Comparison of ENCODE assay signal across 8 cellular contexts in genomic region chr21:28337319-28337718, GRCh38.
DNase-seq lines count a peak whose midpoint lies in the region; ATAC-seq lines count a peak whose summit lies in the region.

No MANE protein-coding gene starts in this region.

- no peaks in the 10 kb centered on the region for H3K36me3 ChIP-seq in mesenchymal stem cell (ENCODE audit: control insufficient read depth in 1 of 2, insufficient read depth in 2 of 2, low read depth in 1 of 2, low read length in 2 of 2)
- H3K36me3 ChIP-seq in effector memory CD4-positive, alpha-beta T cell (ENCODE audit: control insufficient read depth, insufficient read depth, low read length) = no peaks in the 10 kb centered on the region

- no peak overlapping the region for H3K4ac ChIP-seq in mesenchymal stem cell (ENCODE audit: low read depth in 1 of 2, low read length in 2 of 2)

- no peak overlapping the region for H3K27ac ChIP-seq in mesenchymal stem cell (ENCODE audit: low read length, poor library complexity, severe bottlenecking)
- H3K27ac ChIP-seq in effector memory CD4-positive, alpha-beta T cell (ENCODE audit: insufficient read depth, low read length, poor library complexity, severe bottlenecking) = no peak overlapping the region

- H3K27ac Mint-ChIP-seq in naive thymus-derived CD8-positive, alpha-beta T cell = no peak overlapping the region

- H3K4me3 Mint-ChIP-seq in naive thymus-derived CD8-positive, alpha-beta T cell = no peak overlapping the region

- no peak overlapping the region for H2AK5ac ChIP-seq in mesenchymal stem cell (ENCODE audit: low read length, severe bottlenecking)

- H3K27me3 ChIP-seq in mesenchymal stem cell (ENCODE audit: control insufficient read depth in 1 of 2, insufficient read depth in 1 of 2, low read length in 2 of 2) = no peaks in the 10 kb centered on the region
- no peaks in the 10 kb centered on the region for H3K27me3 ChIP-seq in effector memory CD4-positive, alpha-beta T cell (replicated peaks; ENCODE audit: control insufficient read depth, insufficient read depth, low read length, poor library complexity, severe bottlenecking)

- H2BK15ac ChIP-seq in mesenchymal stem cell (ENCODE audit: low read depth, poor library complexity, severe bottlenecking) = no peak overlapping the region

- peak; percentile 73 for DNase-seq in EH (ENCODE audit: low read depth)
- DNase-seq in NCI-H146 treated with DMSO at 0.1 percent for 48 hours (lab: John Stamatoyannopoulos, UW; ENCODE audit: unreplicated experiment) = peak; percentile 0
- DNase-seq in brain pericyte (ENCODE audit: low read depth, low spot score) = peak; percentile 7
- DNase-seq in mesenchymal stem cell = peak; percentile 75
- DNase-seq in NCI-H510A treated with DMSO at 0.1 percent for 48 hours (lab: John Stamatoyannopoulos, UW) = no peak
- DNase-seq in effector memory CD4-positive, alpha-beta T cell = no peak
- no peak for DNase-seq in naive thymus-derived CD8-positive, alpha-beta T cell

- no peak overlapping the region for H2AFZ ChIP-seq in mesenchymal stem cell (ENCODE audit: low read depth, low read length)

- no peaks in the 10 kb centered on the region for H3K9me3 ChIP-seq in mesenchymal stem cell (ENCODE audit: control insufficient read depth, low read length)
- no peaks in the 10 kb centered on the region for H3K9me3 ChIP-seq in effector memory CD4-positive, alpha-beta T cell (ENCODE audit: control insufficient read depth, low read length)

- H3K4me1 Mint-ChIP-seq in naive thymus-derived CD8-positive, alpha-beta T cell = no peaks in the 10 kb centered on the region

- no peaks in the 10 kb centered on the region for H3K79me1 ChIP-seq in mesenchymal stem cell (replicated peaks; ENCODE audit: low read length, poor library complexity, severe bottlenecking)

- POLR2A ChIA-PET in naive thymus-derived CD8-positive, alpha-beta T cell (lab: Charles Lee) = no interaction called here

- no peak overlapping the region for H2BK120ac ChIP-seq in mesenchymal stem cell (ENCODE audit: low read depth, low read length)

- H3K23ac ChIP-seq in mesenchymal stem cell (ENCODE audit: low read length in 2 of 2) = no peak overlapping the region

- H3K36me3 Mint-ChIP-seq in naive thymus-derived CD8-positive, alpha-beta T cell = no peaks in the 10 kb centered on the region

- peaks cover 0 to 7% (median 0%) of the 10 kb centered on the region in 5 donors for H3K27me3 Mint-ChIP-seq in naive thymus-derived CD8-positive, alpha-beta T cell

- H3K18ac ChIP-seq in mesenchymal stem cell (ENCODE audit: low read depth in 1 of 2, low read length in 2 of 2) = no peak overlapping the region

- peaks cover 3% of the 10 kb centered on the region for H3K4me1 ChIP-seq in mesenchymal stem cell (ENCODE audit: control insufficient read depth, insufficient read depth, low read depth, low read length)
- H3K4me1 ChIP-seq in effector memory CD4-positive, alpha-beta T cell (ENCODE audit: control insufficient read depth, insufficient read depth, low read length, poor library complexity, severe bottlenecking) = no peaks in the 10 kb centered on the region

- H3K4me2 ChIP-seq in mesenchymal stem cell (ENCODE audit: low read length, poor library complexity, severe bottlenecking) = no peak overlapping the region

- H2BK12ac ChIP-seq in mesenchymal stem cell (ENCODE audit: low read length in 2 of 2) = no peak overlapping the region

- no peak overlapping the region for H4K8ac ChIP-seq in mesenchymal stem cell (ENCODE audit: low read length)

- no peak overlapping the region for H4K91ac ChIP-seq in mesenchymal stem cell (ENCODE audit: low read length)

- H3K14ac ChIP-seq in mesenchymal stem cell (ENCODE audit: low read length in 2 of 2) = no peak overlapping the region

- H2BK5ac ChIP-seq in mesenchymal stem cell (ENCODE audit: low read depth, low read length, poor library complexity, severe bottlenecking) = no peak overlapping the region

- ATAC-seq in HG03280 (IDR thresholded peaks at IDR 0.05; ENCODE audit: unreplicated experiment) = no peak
- no peak for ATAC-seq in naive thymus-derived CD8-positive, alpha-beta T cell

- no peak overlapping the region for H3K4me3 ChIP-seq in mesenchymal stem cell (ENCODE audit: insufficient read depth in 1 of 2, low read depth in 1 of 2, low read length in 2 of 2)
- no peak overlapping the region for H3K4me3 ChIP-seq in effector memory CD4-positive, alpha-beta T cell (ENCODE audit: insufficient read depth, low read depth, low read length, poor library complexity, severe bottlenecking)

- H3K9me3 Mint-ChIP-seq in naive thymus-derived CD8-positive, alpha-beta T cell = no peaks in the 10 kb centered on the region

- peak overlapping the region; percentile 61 for H3K9ac ChIP-seq in mesenchymal stem cell (ENCODE audit: low read length)

Comparison
In these comparisons a context has a peak if more than half of its experiments do, and no peak if none do; other contexts are left out.
1. DNase-seq: peak in EH (single experiment), NCI-H146 treated with DMSO at 0.1 percent for 48 hours (single experiment), brain pericyte (single experiment) and mesenchymal stem cell (single experiment); none in NCI-H510A treated with DMSO at 0.1 percent for 48 hours (single experiment), effector memory CD4-positive, alpha-beta T cell (0 of 3) and naive thymus-derived CD8-positive, alpha-beta T cell (0 of 10).